Comparison of ENCODE assay signal across 3 cellular contexts in the genomic region with DNA sequence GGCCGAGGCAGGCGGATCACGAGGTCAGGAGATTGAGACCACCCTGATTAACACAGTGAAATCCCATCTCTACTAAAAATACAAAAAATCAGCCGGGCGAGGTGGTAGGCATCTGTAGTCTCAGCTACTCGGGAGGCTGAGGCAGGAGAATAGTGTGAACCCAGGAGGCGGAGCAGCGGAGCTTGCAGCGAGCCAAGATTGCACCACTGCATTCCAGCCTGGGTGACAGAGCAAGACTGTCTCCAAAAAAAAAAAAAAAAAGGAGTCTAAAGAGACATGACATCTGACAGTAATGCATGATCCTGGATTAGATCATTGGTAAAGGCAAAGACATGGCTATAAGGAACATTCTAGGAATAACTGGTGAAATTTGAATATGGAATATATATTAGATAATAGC. TPM values are rescaled to one million over a fixed set of nuclear protein-coding genes. Genes with fewer than 3 reads are reported as not detected.
"Had no signal": no experiment of that assay in that cellular context is flagged by ENCODE, and none has a peak within 500 bp of the region (broad histone marks: within the 10 kb centered on the region; RNA-seq: fewer than 3 reads in every experiment).

No MANE protein-coding gene starts in this region.

RNA-seq across cellular contexts. Expression of gene LRRN3, which starts 18.3 kb away (rescaled TPM):
- total RNA-seq: activated B cell treated with CpG ODN at 0.5 μM for 24 hours, PC-3, SJSA1 had no signal
